In genomic region chr18:111292-112014, GRCh38 we compare ENCODE assay signal across 8 cellular contexts. TPM values are rescaled to one million over a fixed set of nuclear protein-coding genes. Genes with fewer than 3 reads are reported as not detected.
DNase-seq lines count a peak whose midpoint lies in the region; ATAC-seq lines count a peak whose summit lies in the region.

No MANE protein-coding gene starts in this region.

- ATAC-seq in GM18502 (IDR thresholded peaks at IDR 0.05; ENCODE audit: poor library complexity, unreplicated experiment) (peak; percentile 46), GM18861 (IDR thresholded peaks at IDR 0.05; ENCODE audit: unreplicated experiment) (no peak), HG03354 (IDR thresholded peaks at IDR 0.05; ENCODE audit: poor library complexity, severe bottlenecking, unreplicated experiment) (no peak), GM18511 (IDR thresholded peaks at IDR 0.05; ENCODE audit: unreplicated experiment) (no peak)

- DNase-seq in RPMI7951 (ENCODE audit: low read depth) (peak; percentile 53), astrocyte of the hippocampus (ENCODE audit: low read depth, low spot score) (peak; percentile 87), iPS-NIHi7 (ENCODE audit: extremely low spot score) (peak; percentile 88)
- DNase-seq in stimulated activated CD4-positive, alpha-beta T cell treated with anti-CD3 and anti-CD28 coated beads, Interleukin-12 subunit alpha, Interleukin-12 subunit beta, amount 100 ng/mL, for 48 hours (ENCODE audit: low read depth in 2 of 3, low spot score in 1 of 3), result peak; percentile 46 to 63 (median 49)

RNA-seq across cellular contexts. Expression of gene USP14, which starts 46.9 kb away (rescaled TPM):
- total RNA-seq in RPMI7951 (2014; rRNA removed; shearing (Covaris generic)), result 16.6 and 16.7 TPM in 2 replicates
